In genomic region chr17:48804936-48805411, GRCh38 we compare ENCODE assay signal across 8 cellular contexts. TPM values are rescaled to one million over a fixed set of nuclear protein-coding genes. Genes with fewer than 3 reads are reported as not detected.
DNase-seq lines count a peak whose midpoint lies in the region; ATAC-seq and TF ChIP-seq lines count a peak whose summit lies in the region.

No MANE protein-coding gene starts in this region.

- no peak overlapping the region for H3K27ac ChIP-seq in HUES6 (ENCODE audit: low read depth, low read length)
- H3K27ac ChIP-seq in parathyroid adenoma: no peak overlapping the region
- no peak overlapping the region for H3K27ac ChIP-seq in upper lobe of right lung

- no peaks in the 10 kb centered on the region for H3K79me2 ChIP-seq in parathyroid adenoma

- DNase-seq in DMS153 (lab: John Stamatoyannopoulos, UW) (peak; percentile 27), SHP77 treated with DMSO at 0.1 percent for 48 hours (lab: John Stamatoyannopoulos, UW) (peak; percentile 14), glomerular visceral epithelial cell (ENCODE audit: extremely low spot score) (peak; percentile 76), upper lobe of right lung (peak; percentile 79)
- DNase-seq in activated effector memory CD4-positive, alpha-beta T cell treated with Interleukin-2 at 50 U/mL for 16 hours: peak; percentile 39

- H3K4me1 ChIP-seq in HUES6 (ENCODE audit: control insufficient read depth, insufficient read depth, low read length) (no peaks in the 10 kb centered on the region), parathyroid adenoma (no peaks in the 10 kb centered on the region), upper lobe of right lung (peaks cover 14% of the 10 kb centered on the region)

- no peak overlapping the region for H3K4me2 ChIP-seq in parathyroid adenoma (ENCODE audit: low read length)

- peak overlapping the region; percentile 19 for H3K4me3 ChIP-seq in HUES6 (ENCODE audit: low read depth, low read length)
- H3K4me3 ChIP-seq in parathyroid adenoma (ENCODE audit: low read depth, low read length): no peak overlapping the region
- no peak overlapping the region for H3K4me3 ChIP-seq in upper lobe of right lung

- H2AFZ ChIP-seq in parathyroid adenoma: no peak overlapping the region

- ATAC-seq in upper lobe of right lung (peak; percentile 91), GM18517 (IDR thresholded peaks at IDR 0.05; ENCODE audit: unreplicated experiment) (no peak)

- H3K36me3 ChIP-seq in HUES6 (ENCODE audit: control insufficient read depth, insufficient read depth, low read length) (no peaks in the 10 kb centered on the region), parathyroid adenoma (ENCODE audit: control insufficient read depth, insufficient read depth, low read length) (no peaks in the 10 kb centered on the region), upper lobe of right lung (no peaks in the 10 kb centered on the region)

- TF ChIP-seq CTCF in parathyroid adenoma (IDR thresholded peaks at IDR 0.05) (peak; percentile 79), upper lobe of right lung (IDR thresholded peaks at IDR 0.05) (peak; percentile 96)

- intact Hi-C loops in upper lobe of right lung (cut with DNase I): no loop called here

- no peaks in the 10 kb centered on the region for H3K27me3 ChIP-seq in HUES6 (ENCODE audit: control insufficient read depth, insufficient read depth, low read length)
- H3K27me3 ChIP-seq in parathyroid adenoma (ENCODE audit: control insufficient read depth, insufficient read depth, low read length): no peaks in the 10 kb centered on the region
- no peaks in the 10 kb centered on the region for H3K27me3 ChIP-seq in upper lobe of right lung

- H3K9ac ChIP-seq in HUES6 (ENCODE audit: low read length) (no peak overlapping the region), parathyroid adenoma (no peak overlapping the region)

- H3K9me3 ChIP-seq in HUES6 (ENCODE audit: control insufficient read depth, insufficient read depth, low read depth, low read length) (no peaks in the 10 kb centered on the region), parathyroid adenoma (ENCODE audit: control insufficient read depth, low read length) (no peaks in the 10 kb centered on the region), upper lobe of right lung (no peaks in the 10 kb centered on the region)

RNA-seq across cellular contexts. Expression of gene TTLL6, which starts 12.1 kb away (rescaled TPM):
- total RNA-seq in upper lobe of right lung: 0.20 TPM

RNA-seq across cellular contexts. Expression of gene CALCOCO2, which starts 25.9 kb away (rescaled TPM):
- 181 TPM for total RNA-seq in upper lobe of right lung

Comparison
In these comparisons a context has a peak if more than half of its experiments do, and no peak if none do; other contexts are left out.
1. DNase-seq: peak in every context shown above with its lines; median percentile 79 in upper lobe of right lung; 76 in glomerular visceral epithelial cell; 39 in activated effector memory CD4-positive, alpha-beta T cell treated with Interleukin-2 at 50 U/mL for 16 hours; 27 in DMS153; 14 in SHP77 treated with DMSO at 0.1 percent for 48 hours.